ENCODE assay signal across 19 cellular contexts in genomic region chr3:183579967-183580720, GRCh38. TPM values are rescaled to one million over a fixed set of nuclear protein-coding genes. Genes with fewer than 3 reads are reported as not detected.
DNase-seq lines count a peak whose midpoint lies in the region; ATAC-seq and TF ChIP-seq lines count a peak whose summit lies in the region.
"Had no signal": no experiment of that assay in that cellular context is flagged by ENCODE, and none has a peak within 500 bp of the region (broad histone marks: within the 10 kb centered on the region; RNA-seq: fewer than 3 reads in every experiment).

No MANE protein-coding gene starts in this region.

- TF ChIP-seq RAD21 in SK-N-SH (IDR thresholded peaks at IDR 0.05; ENCODE audit: low read length): no peak

- no peak overlapping the region for H3K4me3 Mint-ChIP-seq in activated T-cell treated with anti-CD3 and anti-CD28 coated beads, Interleukin-2, amount 50 U/mL, for 72 hours
- H3K4me3 Mint-ChIP-seq: activated CD4-positive, alpha-beta T cell treated with anti-CD3 and anti-CD28 coated beads, Interleukin-2, amount 10 ng/mL, durations not matched to agents 24 days and 14 days; CD14-positive monocyte had no signal

- H3K27ac Mint-ChIP-seq in activated T-cell treated with anti-CD3 and anti-CD28 coated beads, Interleukin-2, amount 50 U/mL, for 72 hours: no peak overlapping the region
- H3K27ac Mint-ChIP-seq: activated CD4-positive, alpha-beta T cell treated with anti-CD3 and anti-CD28 coated beads, Interleukin-2, amount 10 ng/mL, durations not matched to agents 24 days and 14 days; activated T-helper 2 cell treated with anti-CD3 and anti-CD28 coated beads, Interferon-gamma antibody, Interleukin-2, Interleukin-4, amounts not matched to agents 10 μg/mL and 5 μg/mL and 100 μg/mL, durations not matched to agents 14 hours and 24 hours and 36 hours; CD14-positive monocyte had no signal

- H3K36me3 ChIP-seq in body of pancreas (replicated peaks in 1 of 2; ENCODE audit: insufficient read depth in 1 of 2, low read depth in 2 of 2) (no peaks in the 10 kb centered on the region), sigmoid colon (no peaks in the 10 kb centered on the region), SK-N-SH (replicated peaks in 1 of 2; ENCODE audit: control insufficient read depth in 1 of 2, insufficient read depth in 2 of 2, low read length in 1 of 2) (no peaks in the 10 kb centered on the region)
- H3K36me3 ChIP-seq: cardiac muscle cell had no signal

- H3K9me2 ChIP-seq in SK-N-SH: no peaks in the 10 kb centered on the region

- H2AFZ ChIP-seq in SK-N-SH (ENCODE audit: low read depth): no peak overlapping the region

- no peak overlapping the region for H3K9ac ChIP-seq in SK-N-SH
- H3K9ac ChIP-seq: KMS-11 had no signal

- WGBS in body of pancreas, 2 donors: 41 to 43% methylated on average over 17 of the region's 17 CpGs
- WGBS in right cardiac atrium: 36% methylated on average over 17 of the region's 17 CpGs
- 74 to 89% methylated on average over 17 of the region's 17 CpGs for WGBS in sigmoid colon, 2 donors
- WGBS in SK-N-SH (ENCODE audit: low lambda C conversion rate): 77% methylated on average over 17 of the region's 17 CpGs

- H3K36me3 Mint-ChIP-seq in activated T-cell treated with anti-CD3 and anti-CD28 coated beads, Interleukin-2, amount 50 U/mL, for 72 hours (ENCODE audit: insufficient read depth in 2 of 2): no peaks in the 10 kb centered on the region
- H3K36me3 Mint-ChIP-seq: CD14-positive monocyte had no signal

- no peak overlapping the region for H3K4me2 ChIP-seq in SK-N-SH
- H3K4me2 ChIP-seq: KMS-11 had no signal

- TF ChIP-seq CTCF in body of pancreas (IDR thresholded peaks at IDR 0.05) (no peak), sigmoid colon (IDR thresholded peaks at IDR 0.05) (no peak), SK-N-SH (IDR thresholded peaks at IDR 0.05) (no peak)

- H3F3A ChIP-seq in SK-N-SH (replicated peaks; ENCODE audit: insufficient read depth): no peaks in the 10 kb centered on the region

- peaks cover 8% of the 10 kb centered on the region for H3K4me1 ChIP-seq in body of pancreas
- peaks cover 11% of the 10 kb centered on the region for H3K4me1 ChIP-seq in right cardiac atrium (ENCODE audit: control insufficient read depth, insufficient read depth, low read length)
- H3K4me1 ChIP-seq in sigmoid colon: peaks cover 0 to 38% (median 27%) of the 10 kb centered on the region in 4 donors
- peaks cover 0 to 29% of the 10 kb centered on the region in 2 experiments; a peak in 1 of 4 replicates for H3K4me1 ChIP-seq in SK-N-SH (ENCODE audit: control insufficient read depth in 1 of 2, insufficient read depth in 2 of 2, low read depth in 1 of 2, low read length in 1 of 2)

- H3K4me1 Mint-ChIP-seq in activated T-cell treated with anti-CD3 and anti-CD28 coated beads, Interleukin-2, amount 50 U/mL, for 72 hours (ENCODE audit: low read depth): peaks cover 25% of the 10 kb centered on the region

- no peaks in the 10 kb centered on the region for H3K9me3 Mint-ChIP-seq in activated T-cell treated with anti-CD3 and anti-CD28 coated beads, Interleukin-2, amount 50 U/mL, for 72 hours
- H3K9me3 Mint-ChIP-seq: activated T-helper 2 cell treated with anti-CD3 and anti-CD28 coated beads, Interferon-gamma antibody, Interleukin-2, Interleukin-4, amounts not matched to agents 10 μg/mL and 5 μg/mL and 100 μg/mL, durations not matched to agents 14 hours and 24 hours and 36 hours had no signal

- H3K4me3 ChIP-seq in body of pancreas: no peak overlapping the region
- no peak overlapping the region for H3K4me3 ChIP-seq in right cardiac atrium (ENCODE audit: low read length)
- peak overlapping the region in 1 of 4 donors; percentile 6 for H3K4me3 ChIP-seq in sigmoid colon
- no peak overlapping the region for H3K4me3 ChIP-seq in SK-N-SH (ENCODE audit: low read depth in 2 of 2, low read length in 1 of 2)
- H3K4me3 ChIP-seq: cardiac muscle cell had no signal

- ATAC-seq in body of pancreas (peak; percentile 79), right cardiac atrium (peak; percentile 51 to 63), GM21786 (IDR thresholded peaks at IDR 0.05; ENCODE audit: unreplicated experiment) (no peak)
- ATAC-seq in activated T-cell treated with anti-CD3 and anti-CD28 coated beads, Interleukin-2, amount 50 U/mL, for 72 hours (replicated peaks in 1 of 2): no peak
- ATAC-seq: stimulated activated naive CD8-positive, alpha-beta T cell treated with anti-CD3 and anti-CD28 coated beads, Interleukin-15, Interleukin-2, amounts not matched to agents 100 U/mL and 50 U/mL, for 24 hours had no signal

- no peaks in the 10 kb centered on the region for H3K9me3 ChIP-seq in body of pancreas
- no peaks in the 10 kb centered on the region for H3K9me3 ChIP-seq in right cardiac atrium (ENCODE audit: control insufficient read depth, low read length)
- H3K9me3 ChIP-seq in sigmoid colon: no peaks in the 10 kb centered on the region
- H3K9me3 ChIP-seq in SK-N-SH: no peaks in the 10 kb centered on the region

- POLR2A ChIA-PET in SK-N-SH (lab: Yijun Ruan, JAX): no interaction called here

- no peaks in the 10 kb centered on the region for H3K27me3 ChIP-seq in body of pancreas
- H3K27me3 ChIP-seq in right cardiac atrium (ENCODE audit: control insufficient read depth, insufficient read depth): no peaks in the 10 kb centered on the region
- no peaks in the 10 kb centered on the region for H3K27me3 ChIP-seq in sigmoid colon
- peaks cover 7% of the 10 kb centered on the region; the same call in 1 of the 2 replicates for H3K27me3 ChIP-seq in SK-N-SH (ENCODE audit: insufficient read depth)

- peak; percentile 15 for DNase-seq in EH (ENCODE audit: low read depth)
- DNase-seq in body of pancreas: peak; percentile 52 to 75 (median 66)
- peak in 2 of 3 donors; percentile 31 to 61 for DNase-seq in right cardiac atrium
- peak; percentile 69 for DNase-seq in sigmoid colon
- DNase-seq in activated T-cell treated with anti-CD3 and anti-CD28 coated beads, Interleukin-2, amount 50 U/mL, for 72 hours: no peak
- DNase-seq in DMS53 (lab: John Stamatoyannopoulos, UW): no peak
- DNase-seq in SK-N-SH: no peak
- DNase-seq: activated CD4-positive, alpha-beta T cell treated with anti-CD3 and anti-CD28 coated beads, Interleukin-2, amount 10 ng/mL, durations not matched to agents 24 days and 14 days; islet precursor cell; NCI-H187; occipital lobe; stimulated activated CD4-positive, alpha-beta T cell treated with anti-CD3 and anti-CD28 coated beads, Interleukin-2, amount 100 ng/mL, for 48 hours; stimulated activated naive CD8-positive, alpha-beta T cell treated with anti-CD3 and anti-CD28 coated beads, Interleukin-15, Interleukin-2, amounts not matched to agents 100 U/mL and 50 U/mL, for 24 hours had no signal

- H4K20me1 ChIP-seq in SK-N-SH (ENCODE audit: insufficient read depth): no peaks in the 10 kb centered on the region

- TF ChIP-seq EP300 in sigmoid colon (IDR thresholded peaks at IDR 0.05) (no peak), SK-N-SH (IDR thresholded peaks at IDR 0.05; ENCODE audit: borderline replicate concordance in 1 of 2, low read depth in 1 of 2, low read length in 1 of 2) (no peak)

- intact Hi-C loops in body of pancreas (cut with DNase I): no loop called here
- intact Hi-C loops in right cardiac atrium (cut with DNase I): loop anchor here in 1 of 4 donors (10.0 kb wide), 1 partner anchor 115 kb away; no protein-coding TSS in a partner anchor
- intact Hi-C loops in sigmoid colon (cut with DNase I): loop anchor here (5.0 kb wide), 1 partner anchor 57 kb away; the partner anchor contains the start of gene KLHL24

- CTCF ChIA-PET in SK-N-SH (lab: Yijun Ruan, JAX): interaction anchor here (0.6 kb wide), 1 partner anchor 130 kb away, joined by 3 read pairs; no protein-coding TSS in a partner anchor

- no peaks in the 10 kb centered on the region for H3K79me2 ChIP-seq in SK-N-SH (ENCODE audit: insufficient read depth)

- peaks cover 8% of the 10 kb centered on the region for H3K27me3 Mint-ChIP-seq in activated T-cell treated with anti-CD3 and anti-CD28 coated beads, Interleukin-2, amount 50 U/mL, for 72 hours (ENCODE audit: low read depth)

- TF ChIP-seq POLR2A in body of pancreas (IDR thresholded peaks at IDR 0.05) (no peak), sigmoid colon (IDR thresholded peaks at IDR 0.05) (no peak)

- H3K27ac ChIP-seq in body of pancreas: no peak overlapping the region
- no peak overlapping the region for H3K27ac ChIP-seq in right cardiac atrium (ENCODE audit: low read length)
- peak overlapping the region in 3 of 4 donors; percentile 5 to 26 (median 15) for H3K27ac ChIP-seq in sigmoid colon
- H3K27ac ChIP-seq in SK-N-SH (ENCODE audit: low read depth in 2 of 2, low read length in 1 of 2): no peak overlapping the region
- H3K27ac ChIP-seq: cardiac muscle cell, epithelial cell of prostate, KMS-11 had no signal

TF ChIP-seq in SK-N-SH, 30 proteins besides CTCF, POLR2A, EP300 and RAD21 (continues in another document):
- no peak for TF ChIP-seq RFX5 (IDR thresholded peaks at IDR 0.05; ENCODE audit: low read length)
- no peak for TF ChIP-seq RXRA (IDR thresholded peaks at IDR 0.05; ENCODE audit: borderline replicate concordance, low read depth)
- no peak for TF ChIP-seq TEAD4 (IDR thresholded peaks at IDR 0.05; ENCODE audit: borderline replicate concordance, insufficient read depth)
- no peak for TF ChIP-seq TAF1 (IDR thresholded peaks at IDR 0.05; ENCODE audit: borderline replicate concordance, low read depth, low read length)

RNA-seq across cellular contexts. Expression of gene KLHL6, which starts 24.6 kb away (rescaled TPM):
- total RNA-seq in body of pancreas (1 to 10 TPM; 1.6 TPM), right cardiac atrium (1 to 10 TPM; 1.2 to 1.7 (median 1.5) TPM), sigmoid colon (1 to 10 TPM in 3 of 4 donors, under 1 TPM in 1; 0.82 to 2.0 (median 1.4) TPM)
- polyA plus RNA-seq in right cardiac atrium (1.1 TPM), sigmoid colon (10 to 100 TPM in 1 of 3 donors, under 1 TPM in 2; under 0.01 to 10.3 (median 0.69) TPM), SK-N-SH (2012; rRNA removed) (not detected in 2 replicates)
- 10 to 100 TPM; 83.5 to 88.8 TPM for total RNA-seq in activated T-cell treated with anti-CD3 and anti-CD28 coated beads, Interleukin-2, amount 50 U/mL, for 72 hours
- polyA plus RNA-seq in SK-N-SH (2012; cell fraction: cytosol; rRNA removed): not detected in 2 replicates
- not detected in 2 replicates for polyA plus RNA-seq in SK-N-SH (2012; cell fraction: nucleus; rRNA removed)
- polyA plus RNA-seq: cardiac muscle cell had no signal

RNA-seq across cellular contexts. Expression of gene KLHL24, which starts 55.3 kb away (rescaled TPM):
- total RNA-seq in body of pancreas: 10 to 100 TPM; 22.7 to 46.2 TPM
- total RNA-seq in right cardiac atrium: 100 to 1,000 TPM; 105 to 179 (median 160) TPM
- 44.4 TPM for polyA plus RNA-seq in right cardiac atrium
- total RNA-seq in sigmoid colon: 100 to 1,000 TPM; 144 to 201 (median 171) TPM
- polyA plus RNA-seq in sigmoid colon: 10 to 100 TPM in 2 of 3 donors, 1 to 10 TPM in 1; 8.8 to 17.4 (median 11.0) TPM
- 10 to 100 TPM; 42.2 to 42.8 TPM for total RNA-seq in activated T-cell treated with anti-CD3 and anti-CD28 coated beads, Interleukin-2, amount 50 U/mL, for 72 hours
- 5.7 and 8.0 TPM in 2 replicates for polyA plus RNA-seq in SK-N-SH (2012; rRNA removed)
- 6.1 and 7.3 TPM in 2 replicates for polyA plus RNA-seq in SK-N-SH (2012; cell fraction: cytosol; rRNA removed)
- polyA plus RNA-seq in SK-N-SH (2012; cell fraction: nucleus; rRNA removed): 8.2 and 11.2 TPM in 2 replicates

Comparison
In these comparisons a context has a peak if more than half of its experiments do, and no peak if none do; other contexts are left out.
1. DNase-seq: peak in EH (single experiment), body of pancreas (4 of 4), right cardiac atrium (2 of 3) and sigmoid colon (single experiment); none in activated T-cell treated with anti-CD3 and anti-CD28 coated beads, Interleukin-2, amount 50 U/mL, for 72 hours (0 of 2), DMS53 (single experiment) and SK-N-SH (single experiment).
2. ATAC-seq: peak in body of pancreas (single experiment) and right cardiac atrium (2 of 2); none in activated T-cell treated with anti-CD3 and anti-CD28 coated beads, Interleukin-2, amount 50 U/mL, for 72 hours (0 of 2) and GM21786 (single experiment).
3. H3K27ac ChIP-seq: peak in sigmoid colon (3 of 4); none in body of pancreas (0 of 4), right cardiac atrium (single experiment) and SK-N-SH (0 of 2).
4. RNA of gene KLHL6, which starts 24.6 kb away (total RNA-seq): 83.5 to 88.8 TPM in activated T-cell treated with anti-CD3 and anti-CD28 coated beads, Interleukin-2, amount 50 U/mL, for 72 hours; 0.82 to 2.0 TPM in sigmoid colon, 1.6 TPM in body of pancreas and 1.2 to 1.7 TPM in right cardiac atrium; every median in the first group is over 10 times any median in the second.